Comparison of ENCODE assay signal across 28 cellular contexts in genomic region chr5:164332349-164333196, GRCh38.
"Had no signal": no experiment of that assay in that cellular context is flagged by ENCODE, and none has a peak within 500 bp of the region (broad histone marks: within the 10 kb centered on the region; RNA-seq: fewer than 3 reads in every experiment).

No MANE protein-coding gene starts in this region.

- DNase-seq: activated CD4-positive, alpha-beta T cell treated with anti-CD3 and anti-CD28 coated beads for 1 hour; activated CD4-positive, alpha-beta T cell treated with anti-CD3 and anti-CD28 coated beads, Interleukin-2, amount 10 ng/mL, durations not matched to agents 24 days and 14 days; activated CD4-positive, alpha-beta T cell treated with anti-CD3 and anti-CD28 coated beads, Interleukin-2, amount 50 U/mL, for 4 hours; activated CD4-positive, CD25-positive, alpha-beta regulatory T cell; activated CD8-positive, alpha-beta T cell treated with anti-CD3 and anti-CD28 coated beads for 36 hours; activated gamma-delta T cell; activated naive CD4-positive, alpha-beta T cell treated with Interleukin-2 at 50 U/mL for 16 hours; activated naive CD8-positive, alpha-beta T cell treated with anti-CD3 and anti-CD28 coated beads, Interleukin-2, amount 10 ng/mL, durations not matched to agents 7 days and 5 days; activated T-cell treated with anti-CD3 and anti-CD28 coated beads, Interleukin-2, amount 50 U/mL, for 24 hours; amygdala; NCI-H1092 treated with DMSO at 0.1 percent for 48 hours; NCI-H1436; NCI-H1694; NCI-H1930; NCI-H2081 treated with DMSO at 0.1 percent for 48 hours; NCI-H510A; NCI-H526; SHP77; SJCRH30; T1000; WERI-Rb-1 had no signal

- H3K9me3 ChIP-seq: ascending aorta, SJCRH30 had no signal

- H3K27me3 ChIP-seq: ascending aorta, cardiac muscle cell, SJCRH30 had no signal

- H3K4me1 Mint-ChIP-seq: activated CD4-positive, alpha-beta T cell treated with anti-CD3 and anti-CD28 coated beads, Interleukin-2, amount 10 ng/mL, durations not matched to agents 24 days and 14 days; activated naive CD4-positive, alpha-beta T cell treated with anti-CD3 and anti-CD28 coated beads, Interleukin-2, amount 50 U/mL, for 24 hours; activated naive CD8-positive, alpha-beta T cell treated with anti-CD3 and anti-CD28 coated beads, Interleukin-2, amount 10 ng/mL, durations not matched to agents 7 days and 5 days; central memory CD8-positive, alpha-beta T cell had no signal

- H3K27ac ChIP-seq: ascending aorta, cardiac muscle cell, SJCRH30, SK-N-MC, WERI-Rb-1 had no signal

- H3K4me1 ChIP-seq: ascending aorta, SJCRH30 had no signal

- H3K36me3 Mint-ChIP-seq: activated naive CD4-positive, alpha-beta T cell treated with anti-CD3 and anti-CD28 coated beads, Interleukin-2, amount 50 U/mL, for 24 hours; activated naive CD8-positive, alpha-beta T cell treated with anti-CD3 and anti-CD28 coated beads, Interleukin-2, amount 10 ng/mL, durations not matched to agents 7 days and 5 days had no signal

- H3K4me3 ChIP-seq: ascending aorta, cardiac muscle cell, SJCRH30, SK-N-MC had no signal

- H3K4me3 Mint-ChIP-seq: activated CD4-positive, alpha-beta T cell treated with anti-CD3 and anti-CD28 coated beads, Interleukin-2, amount 10 ng/mL, durations not matched to agents 24 days and 14 days; activated CD8-positive, alpha-beta T cell treated with anti-CD3 and anti-CD28 coated beads for 36 hours; activated naive CD4-positive, alpha-beta T cell treated with anti-CD3 and anti-CD28 coated beads, Interleukin-2, amount 50 U/mL, for 24 hours; activated naive CD8-positive, alpha-beta T cell treated with anti-CD3 and anti-CD28 coated beads, Interleukin-2, amount 10 ng/mL, durations not matched to agents 7 days and 5 days; activated T-cell treated with anti-CD3 and anti-CD28 coated beads, Interleukin-2, amount 50 U/mL, for 24 hours; central memory CD8-positive, alpha-beta T cell had no signal

- H3K27me3 Mint-ChIP-seq: activated CD4-positive, alpha-beta T cell treated with anti-CD3 and anti-CD28 coated beads, Interleukin-2, amount 10 ng/mL, durations not matched to agents 24 days and 14 days; activated CD8-positive, alpha-beta T cell treated with anti-CD3 and anti-CD28 coated beads for 36 hours; activated naive CD4-positive, alpha-beta T cell treated with anti-CD3 and anti-CD28 coated beads, Interleukin-2, amount 50 U/mL, for 24 hours; activated naive CD8-positive, alpha-beta T cell treated with anti-CD3 and anti-CD28 coated beads, Interleukin-2, amount 10 ng/mL, durations not matched to agents 7 days and 5 days; activated T-cell treated with anti-CD3 and anti-CD28 coated beads, Interleukin-2, amount 50 U/mL, for 24 hours; central memory CD8-positive, alpha-beta T cell had no signal

- H3K9me3 Mint-ChIP-seq: activated CD4-positive, alpha-beta T cell treated with anti-CD3 and anti-CD28 coated beads, Interleukin-2, amount 10 ng/mL, durations not matched to agents 24 days and 14 days; activated CD8-positive, alpha-beta T cell treated with anti-CD3 and anti-CD28 coated beads for 36 hours had no signal

- H3K36me3 ChIP-seq: ascending aorta, cardiac muscle cell, SJCRH30, WERI-Rb-1 had no signal

- H3K27ac Mint-ChIP-seq: activated CD4-positive, alpha-beta T cell treated with anti-CD3 and anti-CD28 coated beads, Interleukin-2, amount 10 ng/mL, durations not matched to agents 24 days and 14 days; activated CD8-positive, alpha-beta T cell treated with anti-CD3 and anti-CD28 coated beads for 36 hours; activated naive CD4-positive, alpha-beta T cell treated with anti-CD3 and anti-CD28 coated beads, Interleukin-2, amount 50 U/mL, for 24 hours; activated naive CD8-positive, alpha-beta T cell treated with anti-CD3 and anti-CD28 coated beads, Interleukin-2, amount 10 ng/mL, durations not matched to agents 7 days and 5 days; activated T-cell treated with anti-CD3 and anti-CD28 coated beads, Interleukin-2, amount 50 U/mL, for 24 hours; activated T-helper 2 cell treated with anti-CD3 and anti-CD28 coated beads, Interferon-gamma antibody, Interleukin-2, Interleukin-4, amounts not matched to agents 10 μg/mL and 5 μg/mL and 100 μg/mL, durations not matched to agents 14 hours and 24 hours and 36 hours had no signal

- ATAC-seq: activated CD8-positive, alpha-beta T cell treated with anti-CD3 and anti-CD28 coated beads for 36 hours; Panc1 had no signal
